8 cellular contexts compared by ENCODE assay signal in the genomic region with DNA sequence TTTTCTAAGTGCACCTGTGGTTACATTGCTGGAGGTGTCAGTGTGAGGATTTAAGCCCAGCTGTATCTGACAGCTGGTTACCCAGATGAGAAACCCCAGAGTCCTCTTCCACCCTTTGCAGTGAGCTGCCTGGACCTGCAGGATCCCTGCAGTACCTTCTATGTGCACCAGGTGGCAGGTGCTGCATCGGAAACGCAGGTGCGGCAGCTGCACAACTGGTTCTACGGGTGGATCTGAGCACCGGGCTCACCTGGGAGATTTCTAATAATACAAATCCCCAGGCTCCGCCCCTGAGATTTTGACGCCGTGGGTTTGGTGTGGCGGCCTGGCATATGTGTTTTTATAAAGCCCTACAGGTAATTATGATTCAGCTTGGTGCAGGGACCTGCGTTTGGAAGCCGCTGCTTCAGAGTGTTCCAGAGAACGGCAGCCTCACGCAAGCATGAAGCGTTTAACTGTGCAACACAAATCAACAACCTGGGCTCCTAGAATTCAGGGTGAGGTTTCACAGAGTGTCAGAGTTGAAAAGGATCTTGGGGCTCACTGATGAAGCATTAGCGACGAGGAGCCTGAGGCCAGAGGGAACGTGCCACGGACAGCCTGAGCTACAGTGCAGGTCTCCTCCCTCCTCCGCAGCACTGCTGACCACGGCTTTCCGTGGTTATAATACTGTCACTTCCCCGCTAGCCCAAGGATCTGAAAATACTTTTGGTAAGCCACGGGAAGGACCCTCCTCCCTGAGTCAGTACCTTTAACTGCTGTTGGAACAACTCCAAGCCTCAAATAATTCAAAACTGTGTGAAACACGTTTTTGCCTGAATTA.
A peak's percentile ranks its signal among the peaks of the same experiment; 100 is the strongest.
DNase-seq lines count a peak whose midpoint lies in the region; ATAC-seq and TF ChIP-seq lines count a peak whose summit lies in the region.

No MANE protein-coding gene starts in this region.

- intact Hi-C loops in dorsolateral prefrontal cortex (cut with DNase I) = no loop called here
- intact Hi-C loops in mucosa of descending colon (cut with DNase I, micrococcal nuclease) = no loop called here

- DNase-seq in AG20443 (ENCODE audit: low spot score) (peak; percentile 55), NCI-H2227 (lab: John Stamatoyannopoulos, UW; ENCODE audit: unreplicated experiment) (peak; percentile 84), dorsolateral prefrontal cortex (peak in 9 of 10 donors; percentile 6 to 62 (median 33)), mucosa of descending colon (peak; percentile 84 to 95 (median 91))
- DNase-seq in activated CD4-positive, alpha-beta T cell treated with anti-CD3 and anti-CD28 coated beads for 48 hours = peak; percentile 83
- DNase-seq in stimulated activated CD8-positive, alpha-beta memory T cell treated with anti-CD3 and anti-CD28 coated beads, Interleukin-7, amount 100 ng/mL, for 48 hours (ENCODE audit: extremely low read depth in 1 of 2, low read depth in 1 of 2) = peak; percentile 22 to 45

- H3K27ac ChIP-seq in dorsolateral prefrontal cortex = no peak overlapping the region

- H3K4me3 ChIP-seq in dorsolateral prefrontal cortex = no peak overlapping the region
- no peak overlapping the region for H3K4me3 ChIP-seq in mucosa of descending colon

- peaks cover 4% of the 10 kb centered on the region for H3K4me1 ChIP-seq in mucosa of descending colon (ENCODE audit: low read depth)

- peak; percentile 87 for ATAC-seq in GM19023 (IDR thresholded peaks at IDR 0.05; ENCODE audit: unreplicated experiment)
- peak; percentile 91 for ATAC-seq in HG03196 (IDR thresholded peaks at IDR 0.05; ENCODE audit: unreplicated experiment)
- peak; percentile 99 for ATAC-seq in mucosa of descending colon

- H3K36me3 ChIP-seq in mucosa of descending colon (ENCODE audit: low read depth) = no peaks in the 10 kb centered on the region

- TF ChIP-seq CTCF in dorsolateral prefrontal cortex (IDR thresholded peaks at IDR 0.05 in 54 of 56, conservative IDR thresholded peaks at IDR 0.05 in 2 of 56; ENCODE audit: low read depth in 1 of 56, partially characterized antibody in 56 of 56) = peak in 54 of 56 donors; percentile 22 to 69 (median 52)
- TF ChIP-seq CTCF in mucosa of descending colon (IDR thresholded peaks at IDR 0.05) = peak; percentile 86

- H3K27me3 ChIP-seq in dorsolateral prefrontal cortex = peaks cover 0 to 47% (median 14%) of the 10 kb centered on the region in 45 donors

- H3K9me3 ChIP-seq in mucosa of descending colon = no peaks in the 10 kb centered on the region

Comparison
In these comparisons a context has a peak if more than half of its experiments do, and no peak if none do; other contexts are left out.
1. DNase-seq: peak in every context shown above with its lines; median percentile 91 in mucosa of descending colon; 84 in NCI-H2227; 83 in activated CD4-positive, alpha-beta T cell treated with anti-CD3 and anti-CD28 coated beads for 48 hours; 55 in AG20443; 34 in stimulated activated CD8-positive, alpha-beta memory T cell treated with anti-CD3 and anti-CD28 coated beads, Interleukin-7, amount 100 ng/mL, for 48 hours; 33 in dorsolateral prefrontal cortex.